ENCODE assay signal across 1 cellular context in the genomic region with DNA sequence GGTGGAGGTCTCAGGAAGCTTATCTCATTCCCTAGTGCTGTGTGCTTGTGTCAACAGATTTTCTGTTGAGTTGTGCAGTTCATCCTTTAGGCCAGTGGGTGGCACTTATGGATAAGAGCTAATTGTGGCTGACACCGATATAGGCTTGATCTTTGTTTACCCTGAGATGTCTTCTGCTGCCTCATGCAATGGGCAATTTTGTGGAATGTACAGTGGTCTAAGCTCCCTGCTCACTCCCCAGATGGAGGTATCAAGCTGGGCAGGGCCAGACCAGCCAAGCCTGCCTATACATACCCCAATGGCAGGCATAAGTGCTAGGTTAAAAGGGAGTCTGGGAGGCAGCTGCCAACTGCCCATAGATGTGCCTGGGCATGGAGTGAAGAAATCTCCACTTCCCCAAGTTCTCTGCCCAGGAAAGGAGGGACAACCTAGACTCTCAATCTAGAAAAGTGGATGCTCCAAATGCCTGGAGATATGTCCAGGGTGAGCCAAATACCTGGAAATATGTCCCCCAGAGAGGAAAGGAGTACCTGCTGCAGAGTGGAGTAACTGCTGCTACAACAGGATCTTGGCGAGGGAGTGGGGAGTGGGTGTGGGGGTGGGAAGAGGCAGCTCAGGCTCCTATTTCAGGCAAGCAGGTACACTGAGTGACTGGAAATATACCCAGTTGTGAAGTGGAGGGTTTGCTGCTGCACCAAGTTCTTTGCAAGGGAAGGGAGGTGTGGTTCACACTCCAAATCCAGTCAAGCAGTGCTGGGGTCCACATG.
TF ChIP-seq lines count a peak whose summit lies in the region.

No MANE protein-coding gene starts in this region.

TF ChIP-seq in HepG2, 621 proteins besides CTCF, POLR2A, EP300 and RAD21 (continued from another document and continues in another):
- TF ChIP-seq, protein P1, sequence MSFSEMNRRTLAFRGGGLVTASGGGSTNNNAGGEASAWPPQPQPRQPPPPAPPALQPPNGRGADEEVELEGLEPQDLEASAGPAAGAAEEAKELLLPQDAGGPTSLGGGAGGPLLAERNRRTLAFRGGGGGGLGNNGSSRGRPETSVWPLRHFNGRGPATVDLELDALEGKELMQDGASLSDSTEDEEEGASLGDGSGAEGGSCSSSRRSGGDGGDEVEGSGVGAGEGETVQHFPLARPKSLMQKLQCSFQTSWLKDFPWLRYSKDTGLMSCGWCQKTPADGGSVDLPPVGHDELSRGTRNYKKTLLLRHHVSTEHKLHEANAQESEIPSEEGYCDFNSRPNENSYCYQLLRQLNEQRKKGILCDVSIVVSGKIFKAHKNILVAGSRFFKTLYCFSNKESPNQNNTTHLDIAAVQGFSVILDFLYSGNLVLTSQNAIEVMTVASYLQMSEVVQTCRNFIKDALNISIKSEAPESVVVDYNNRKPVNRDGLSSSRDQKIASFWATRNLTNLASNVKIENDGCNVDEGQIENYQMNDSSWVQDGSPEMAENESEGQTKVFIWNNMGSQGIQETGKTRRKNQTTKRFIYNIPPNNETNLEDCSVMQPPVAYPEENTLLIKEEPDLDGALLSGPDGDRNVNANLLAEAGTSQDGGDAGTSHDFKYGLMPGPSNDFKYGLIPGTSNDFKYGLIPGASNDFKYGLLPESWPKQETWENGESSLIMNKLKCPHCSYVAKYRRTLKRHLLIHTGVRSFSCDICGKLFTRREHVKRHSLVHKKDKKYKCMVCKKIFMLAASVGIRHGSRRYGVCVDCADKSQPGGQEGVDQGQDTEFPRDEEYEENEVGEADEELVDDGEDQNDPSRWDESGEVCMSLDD (CRISPR knock-in tag; IDR thresholded peaks at IDR 0.05; ENCODE audit: borderline replicate concordance), result no peak
- TF ChIP-seq, protein P2, sequence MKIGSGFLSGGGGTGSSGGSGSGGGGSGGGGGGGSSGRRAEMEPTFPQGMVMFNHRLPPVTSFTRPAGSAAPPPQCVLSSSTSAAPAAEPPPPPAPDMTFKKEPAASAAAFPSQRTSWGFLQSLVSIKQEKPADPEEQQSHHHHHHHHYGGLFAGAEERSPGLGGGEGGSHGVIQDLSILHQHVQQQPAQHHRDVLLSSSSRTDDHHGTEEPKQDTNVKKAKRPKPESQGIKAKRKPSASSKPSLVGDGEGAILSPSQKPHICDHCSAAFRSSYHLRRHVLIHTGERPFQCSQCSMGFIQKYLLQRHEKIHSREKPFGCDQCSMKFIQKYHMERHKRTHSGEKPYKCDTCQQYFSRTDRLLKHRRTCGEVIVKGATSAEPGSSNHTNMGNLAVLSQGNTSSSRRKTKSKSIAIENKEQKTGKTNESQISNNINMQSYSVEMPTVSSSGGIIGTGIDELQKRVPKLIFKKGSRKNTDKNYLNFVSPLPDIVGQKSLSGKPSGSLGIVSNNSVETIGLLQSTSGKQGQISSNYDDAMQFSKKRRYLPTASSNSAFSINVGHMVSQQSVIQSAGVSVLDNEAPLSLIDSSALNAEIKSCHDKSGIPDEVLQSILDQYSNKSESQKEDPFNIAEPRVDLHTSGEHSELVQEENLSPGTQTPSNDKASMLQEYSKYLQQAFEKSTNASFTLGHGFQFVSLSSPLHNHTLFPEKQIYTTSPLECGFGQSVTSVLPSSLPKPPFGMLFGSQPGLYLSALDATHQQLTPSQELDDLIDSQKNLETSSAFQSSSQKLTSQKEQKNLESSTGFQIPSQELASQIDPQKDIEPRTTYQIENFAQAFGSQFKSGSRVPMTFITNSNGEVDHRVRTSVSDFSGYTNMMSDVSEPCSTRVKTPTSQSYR (CRISPR knock-in tag; IDR thresholded peaks at IDR 0.05; ENCODE audit: borderline replicate concordance), result no peak
- TF ChIP-seq LCORL (IDR thresholded peaks at IDR 0.05) (no peak), LCORL (CRISPR knock-in tag; IDR thresholded peaks at IDR 0.05) (peak; percentile 58; the same call in 1 of the 2 replicates), AKAP8 (CRISPR knock-in tag; IDR thresholded peaks at IDR 0.05) (0 out of 2 replicates have a peak, but pooled peaks have one; percentile 45), NFRKB (IDR thresholded peaks at IDR 0.05) (no peak), ZNF660 (CRISPR knock-in tag; IDR thresholded peaks at IDR 0.05; ENCODE audit: borderline replicate concordance, low read depth) (no peak), NFE2L1 (CRISPR knock-in tag; IDR thresholded peaks at IDR 0.05; ENCODE audit: borderline replicate concordance) (no peak), ZNF547 (CRISPR knock-in tag; IDR thresholded peaks at IDR 0.05) (no peak), JARID2 (CRISPR knock-in tag; IDR thresholded peaks at IDR 0.05; ENCODE audit: insufficient replicate concordance) (no peak), MAF1 (CRISPR knock-in tag; IDR thresholded peaks at IDR 0.05; ENCODE audit: borderline replicate concordance) (no peak), EZH2 (conservative IDR thresholded peaks at IDR 0.05; ENCODE audit: low read depth, low read length) (no peak), ZNF326 (CRISPR knock-in tag; IDR thresholded peaks at IDR 0.05; ENCODE audit: borderline replicate concordance) (no peak), PAX8 (CRISPR knock-in tag; IDR thresholded peaks at IDR 0.05; ENCODE audit: borderline replicate concordance) (no peak), RNF2 (conservative IDR thresholded peaks at IDR 0.05; ENCODE audit: low read depth) (no peak), SNAI1 (CRISPR knock-in tag; IDR thresholded peaks at IDR 0.05; ENCODE audit: borderline replicate concordance) (no peak), ZFP82 (CRISPR knock-in tag; IDR thresholded peaks at IDR 0.05; ENCODE audit: borderline replicate concordance) (no peak), CEBPG (CRISPR knock-in tag; IDR thresholded peaks at IDR 0.05) (no peak), MAFF (IDR thresholded peaks at IDR 0.05; ENCODE audit: low read depth, low read length) (0 out of 2 replicates have a peak, but pooled peaks have one; percentile 54), ZNF33B (CRISPR knock-in tag; IDR thresholded peaks at IDR 0.05) (0 out of 2 replicates have a peak, but pooled peaks have one; percentile 46), MXI1 (IDR thresholded peaks at IDR 0.05; ENCODE audit: borderline replicate concordance, low read depth, low read length) (no peak), ISL2 (CRISPR knock-in tag; IDR thresholded peaks at IDR 0.05) (no peak)
- TF ChIP-seq, protein P3, sequence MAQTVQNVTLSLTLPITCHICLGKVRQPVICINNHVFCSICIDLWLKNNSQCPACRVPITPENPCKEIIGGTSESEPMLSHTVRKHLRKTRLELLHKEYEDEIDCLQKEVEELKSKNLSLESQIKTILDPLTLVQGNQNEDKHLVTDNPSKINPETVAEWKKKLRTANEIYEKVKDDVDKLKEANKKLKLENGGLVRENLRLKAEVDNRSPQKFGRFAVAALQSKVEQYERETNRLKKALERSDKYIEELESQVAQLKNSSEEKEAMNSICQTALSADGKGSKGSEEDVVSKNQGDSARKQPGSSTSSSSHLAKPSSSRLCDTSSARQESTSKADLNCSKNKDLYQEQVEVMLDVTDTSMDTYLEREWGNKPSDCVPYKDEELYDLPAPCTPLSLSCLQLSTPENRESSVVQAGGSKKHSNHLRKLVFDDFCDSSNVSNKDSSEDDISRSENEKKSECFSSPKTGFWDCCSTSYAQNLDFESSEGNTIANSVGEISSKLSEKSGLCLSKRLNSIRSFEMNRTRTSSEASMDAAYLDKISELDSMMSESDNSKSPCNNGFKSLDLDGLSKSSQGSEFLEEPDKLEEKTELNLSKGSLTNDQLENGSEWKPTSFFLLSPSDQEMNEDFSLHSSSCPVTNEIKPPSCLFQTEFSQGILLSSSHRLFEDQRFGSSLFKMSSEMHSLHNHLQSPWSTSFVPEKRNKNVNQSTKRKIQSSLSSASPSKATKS (CRISPR knock-in tag; IDR thresholded peaks at IDR 0.05), result no peak
- TF ChIP-seq, protein P4, sequence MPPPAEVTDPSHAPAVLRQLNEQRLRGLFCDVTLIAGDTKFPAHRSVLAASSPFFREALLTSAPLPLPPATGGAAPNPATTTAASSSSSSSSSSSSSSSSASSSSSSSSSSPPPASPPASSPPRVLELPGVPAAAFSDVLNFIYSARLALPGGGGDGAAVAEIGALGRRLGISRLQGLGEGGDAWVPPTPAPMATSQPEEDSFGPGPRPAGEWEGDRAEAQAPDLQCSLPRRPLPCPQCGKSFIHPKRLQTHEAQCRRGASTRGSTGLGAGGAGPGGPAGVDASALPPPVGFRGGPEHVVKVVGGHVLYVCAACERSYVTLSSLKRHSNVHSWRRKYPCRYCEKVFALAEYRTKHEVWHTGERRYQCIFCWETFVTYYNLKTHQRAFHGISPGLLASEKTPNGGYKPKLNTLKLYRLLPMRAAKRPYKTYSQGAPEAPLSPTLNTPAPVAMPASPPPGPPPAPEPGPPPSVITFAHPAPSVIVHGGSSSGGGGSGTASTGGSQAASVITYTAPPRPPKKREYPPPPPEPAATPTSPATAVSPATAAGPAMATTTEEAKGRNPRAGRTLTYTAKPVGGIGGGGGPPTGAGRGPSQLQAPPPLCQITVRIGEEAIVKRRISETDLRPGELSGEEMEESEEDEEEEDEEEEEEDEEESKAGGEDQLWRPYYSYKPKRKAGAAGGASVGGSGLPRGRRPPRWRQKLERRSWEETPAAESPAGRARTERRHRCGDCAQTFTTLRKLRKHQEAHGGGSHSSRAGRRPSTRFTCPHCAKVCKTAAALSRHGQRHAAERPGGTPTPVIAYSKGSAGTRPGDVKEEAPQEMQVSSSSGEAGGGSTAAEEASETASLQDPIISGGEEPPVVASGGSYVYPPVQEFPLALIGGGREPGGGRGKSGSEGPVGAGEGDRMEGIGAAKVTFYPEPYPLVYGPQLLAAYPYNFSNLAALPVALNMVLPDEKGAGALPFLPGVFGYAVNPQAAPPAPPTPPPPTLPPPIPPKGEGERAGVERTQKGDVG (CRISPR knock-in tag; IDR thresholded peaks at IDR 0.05; ENCODE audit: borderline replicate concordance), result no peak
- TF ChIP-seq, protein P5, sequence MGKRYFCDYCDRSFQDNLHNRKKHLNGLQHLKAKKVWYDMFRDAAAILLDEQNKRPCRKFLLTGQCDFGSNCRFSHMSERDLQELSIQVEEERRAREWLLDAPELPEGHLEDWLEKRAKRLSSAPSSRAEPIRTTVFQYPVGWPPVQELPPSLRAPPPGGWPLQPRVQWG (CRISPR knock-in tag; IDR thresholded peaks at IDR 0.05; ENCODE audit: borderline replicate concordance, low read depth), result no peak
- TF ChIP-seq, protein P6, sequence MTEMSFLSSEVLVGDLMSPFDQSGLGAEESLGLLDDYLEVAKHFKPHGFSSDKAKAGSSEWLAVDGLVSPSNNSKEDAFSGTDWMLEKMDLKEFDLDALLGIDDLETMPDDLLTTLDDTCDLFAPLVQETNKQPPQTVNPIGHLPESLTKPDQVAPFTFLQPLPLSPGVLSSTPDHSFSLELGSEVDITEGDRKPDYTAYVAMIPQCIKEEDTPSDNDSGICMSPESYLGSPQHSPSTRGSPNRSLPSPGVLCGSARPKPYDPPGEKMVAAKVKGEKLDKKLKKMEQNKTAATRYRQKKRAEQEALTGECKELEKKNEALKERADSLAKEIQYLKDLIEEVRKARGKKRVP (CRISPR knock-in tag; IDR thresholded peaks at IDR 0.05), result no peak
- TF ChIP-seq, protein P7, sequence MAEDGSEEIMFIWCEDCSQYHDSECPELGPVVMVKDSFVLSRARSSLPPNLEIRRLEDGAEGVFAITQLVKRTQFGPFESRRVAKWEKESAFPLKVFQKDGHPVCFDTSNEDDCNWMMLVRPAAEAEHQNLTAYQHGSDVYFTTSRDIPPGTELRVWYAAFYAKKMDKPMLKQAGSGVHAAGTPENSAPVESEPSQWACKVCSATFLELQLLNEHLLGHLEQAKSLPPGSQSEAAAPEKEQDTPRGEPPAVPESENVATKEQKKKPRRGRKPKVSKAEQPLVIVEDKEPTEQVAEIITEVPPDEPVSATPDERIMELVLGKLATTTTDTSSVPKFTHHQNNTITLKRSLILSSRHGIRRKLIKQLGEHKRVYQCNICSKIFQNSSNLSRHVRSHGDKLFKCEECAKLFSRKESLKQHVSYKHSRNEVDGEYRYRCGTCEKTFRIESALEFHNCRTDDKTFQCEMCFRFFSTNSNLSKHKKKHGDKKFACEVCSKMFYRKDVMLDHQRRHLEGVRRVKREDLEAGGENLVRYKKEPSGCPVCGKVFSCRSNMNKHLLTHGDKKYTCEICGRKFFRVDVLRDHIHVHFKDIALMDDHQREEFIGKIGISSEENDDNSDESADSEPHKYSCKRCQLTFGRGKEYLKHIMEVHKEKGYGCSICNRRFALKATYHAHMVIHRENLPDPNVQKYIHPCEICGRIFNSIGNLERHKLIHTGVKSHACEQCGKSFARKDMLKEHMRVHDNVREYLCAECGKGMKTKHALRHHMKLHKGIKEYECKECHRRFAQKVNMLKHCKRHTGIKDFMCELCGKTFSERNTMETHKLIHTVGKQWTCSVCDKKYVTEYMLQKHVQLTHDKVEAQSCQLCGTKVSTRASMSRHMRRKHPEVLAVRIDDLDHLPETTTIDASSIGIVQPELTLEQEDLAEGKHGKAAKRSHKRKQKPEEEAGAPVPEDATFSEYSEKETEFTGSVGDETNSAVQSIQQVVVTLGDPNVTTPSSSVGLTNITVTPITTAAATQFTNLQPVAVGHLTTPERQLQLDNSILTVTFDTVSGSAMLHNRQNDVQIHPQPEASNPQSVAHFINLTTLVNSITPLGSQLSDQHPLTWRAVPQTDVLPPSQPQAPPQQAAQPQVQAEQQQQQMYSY (CRISPR knock-in tag; IDR thresholded peaks at IDR 0.05), result no peak
- TF ChIP-seq, protein P8, sequence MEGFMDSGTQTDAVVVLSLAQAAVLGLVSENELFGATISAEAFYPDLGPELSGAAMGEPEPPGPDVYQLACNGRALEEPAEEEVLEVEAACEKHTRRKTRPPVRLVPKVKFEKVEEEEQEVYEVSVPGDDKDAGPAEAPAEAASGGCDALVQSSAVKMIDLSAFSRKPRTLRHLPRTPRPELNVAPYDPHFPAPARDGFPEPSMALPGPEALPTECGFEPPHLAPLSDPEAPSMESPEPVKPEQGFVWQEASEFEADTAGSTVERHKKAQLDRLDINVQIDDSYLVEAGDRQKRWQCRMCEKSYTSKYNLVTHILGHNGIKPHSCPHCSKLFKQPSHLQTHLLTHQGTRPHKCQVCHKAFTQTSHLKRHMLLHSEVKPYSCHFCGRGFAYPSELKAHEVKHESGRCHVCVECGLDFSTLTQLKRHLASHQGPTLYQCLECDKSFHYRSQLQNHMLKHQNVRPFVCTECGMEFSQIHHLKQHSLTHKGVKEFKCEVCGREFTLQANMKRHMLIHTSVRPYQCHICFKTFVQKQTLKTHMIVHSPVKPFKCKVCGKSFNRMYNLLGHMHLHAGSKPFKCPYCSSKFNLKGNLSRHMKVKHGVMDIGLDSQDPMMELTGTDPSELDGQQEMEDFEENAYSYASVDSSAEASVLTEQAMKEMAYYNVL (CRISPR knock-in tag; IDR thresholded peaks at IDR 0.05; ENCODE audit: borderline replicate concordance), result no peak
- TF ChIP-seq, protein P9, sequence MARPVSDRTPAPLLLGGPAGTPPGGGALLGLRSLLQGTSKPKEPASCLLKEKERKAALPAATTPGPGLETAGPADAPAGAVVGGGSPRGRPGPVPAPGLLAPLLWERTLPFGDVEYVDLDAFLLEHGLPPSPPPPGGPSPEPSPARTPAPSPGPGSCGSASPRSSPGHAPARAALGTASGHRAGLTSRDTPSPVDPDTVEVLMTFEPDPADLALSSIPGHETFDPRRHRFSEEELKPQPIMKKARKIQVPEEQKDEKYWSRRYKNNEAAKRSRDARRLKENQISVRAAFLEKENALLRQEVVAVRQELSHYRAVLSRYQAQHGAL (CRISPR knock-in tag; IDR thresholded peaks at IDR 0.05; ENCODE audit: not compliant biosample characterization), result no peak
- TF ChIP-seq, protein P10, sequence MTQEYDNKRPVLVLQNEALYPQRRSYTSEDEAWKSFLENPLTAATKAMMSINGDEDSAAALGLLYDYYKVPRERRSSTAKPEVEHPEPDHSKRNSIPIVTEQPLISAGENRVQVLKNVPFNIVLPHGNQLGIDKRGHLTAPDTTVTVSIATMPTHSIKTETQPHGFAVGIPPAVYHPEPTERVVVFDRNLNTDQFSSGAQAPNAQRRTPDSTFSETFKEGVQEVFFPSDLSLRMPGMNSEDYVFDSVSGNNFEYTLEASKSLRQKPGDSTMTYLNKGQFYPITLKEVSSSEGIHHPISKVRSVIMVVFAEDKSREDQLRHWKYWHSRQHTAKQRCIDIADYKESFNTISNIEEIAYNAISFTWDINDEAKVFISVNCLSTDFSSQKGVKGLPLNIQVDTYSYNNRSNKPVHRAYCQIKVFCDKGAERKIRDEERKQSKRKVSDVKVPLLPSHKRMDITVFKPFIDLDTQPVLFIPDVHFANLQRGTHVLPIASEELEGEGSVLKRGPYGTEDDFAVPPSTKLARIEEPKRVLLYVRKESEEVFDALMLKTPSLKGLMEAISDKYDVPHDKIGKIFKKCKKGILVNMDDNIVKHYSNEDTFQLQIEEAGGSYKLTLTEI (CRISPR knock-in tag; conservative IDR thresholded peaks at IDR 0.05), result no peak
